ENCODE assay signal across 10 cellular contexts in the genomic region with DNA sequence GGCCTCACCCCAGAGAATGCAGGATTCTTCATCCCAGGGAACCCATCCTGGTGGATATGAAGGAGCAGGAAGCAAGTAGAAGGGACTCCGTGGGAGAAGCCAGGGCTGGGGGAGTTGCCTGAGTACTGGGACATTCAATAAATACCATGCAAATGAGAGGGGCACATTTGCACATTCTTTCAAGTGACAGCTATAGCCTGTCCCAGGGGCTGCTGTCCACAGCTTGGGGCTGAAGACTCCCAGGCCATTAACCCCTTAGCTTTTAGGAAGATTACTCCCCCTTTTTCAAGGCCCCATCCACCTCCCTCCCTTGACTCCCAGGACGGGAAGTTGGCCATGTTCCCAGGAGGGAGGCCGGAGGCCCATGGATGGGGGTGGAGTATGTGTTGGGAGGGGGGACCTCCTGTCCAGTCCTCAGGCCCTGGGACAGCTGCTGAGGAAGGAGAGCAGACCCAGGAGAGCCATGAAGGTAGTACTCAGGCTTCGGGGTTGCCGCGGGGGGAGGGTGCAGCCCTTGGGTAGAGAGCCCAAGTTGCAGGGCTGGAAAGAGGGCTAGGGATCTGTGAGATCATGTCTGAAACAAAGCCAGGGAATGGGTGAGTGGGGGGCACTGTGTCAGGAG. TPM values are rescaled to one million over a fixed set of nuclear protein-coding genes. Genes with fewer than 3 reads are reported as not detected.
A peak's percentile ranks its signal among the peaks of the same experiment; 100 is the strongest.
DNase-seq lines count a peak whose midpoint lies in the region; ATAC-seq and TF ChIP-seq lines count a peak whose summit lies in the region.
"Had no signal": no experiment of that assay in that cellular context is flagged by ENCODE, and none has a peak within 500 bp of the region (broad histone marks: within the 10 kb centered on the region; RNA-seq: fewer than 3 reads in every experiment).

No MANE protein-coding gene starts in this region.

- H3K27ac Mint-ChIP-seq in mesothelial cell of epicardium, result peak overlapping the region; percentile 97

- no peaks in the 10 kb centered on the region for H3K27me3 Mint-ChIP-seq in mesothelial cell of epicardium (ENCODE audit: low read depth)

- intact Hi-C loops in aorta (cut with DNase I), result no loop called here

- TF ChIP-seq CTCF in mesothelial cell of epicardium (IDR thresholded peaks at IDR 0.05; ENCODE audit: unreplicated experiment), result no peak

- 7 to 8% methylated on average over 6 of the region's 6 CpGs for WGBS in aorta, 2 donors

- H3K4me1 ChIP-seq in endocrine pancreas (ENCODE audit: control insufficient read depth, insufficient read depth, low read length) (no peaks in the 10 kb centered on the region), aorta (ENCODE audit: control insufficient read depth in 1 of 2, insufficient read depth in 2 of 2, low read length in 2 of 2) (no peaks in the 10 kb centered on the region)

- H3K27me3 ChIP-seq in endocrine pancreas (ENCODE audit: control insufficient read depth, insufficient read depth, low read length) (no peaks in the 10 kb centered on the region), aorta (ENCODE audit: control insufficient read depth in 1 of 2, insufficient read depth in 2 of 2, low read length in 1 of 2) (no peaks in the 10 kb centered on the region)

- H3K27ac ChIP-seq in aorta (ENCODE audit: low read depth in 1 of 2, low read length in 2 of 2), result peak overlapping the region; percentile 94 to 97

- peaks cover 82% of the 10 kb centered on the region for H3K4me1 Mint-ChIP-seq in mesothelial cell of epicardium

- peak overlapping the region; percentile 73 for H3K4me3 Mint-ChIP-seq in mesothelial cell of epicardium

- H3K9ac ChIP-seq in endocrine pancreas (ENCODE audit: control insufficient read depth, insufficient read depth, low read length), result peak overlapping the region; percentile 51

- in situ Hi-C loops in G401 (cut with HindIII; ENCODE audit: low sequenced_read_pairs), result no loop called here

- H3K9me3 ChIP-seq in endocrine pancreas (ENCODE audit: control insufficient read depth, low read length), result no peaks in the 10 kb centered on the region
- no peaks in the 10 kb centered on the region for H3K9me3 ChIP-seq in aorta (ENCODE audit: control insufficient read depth, low read length)

- no peak overlapping the region for H3K4me3 ChIP-seq in endocrine pancreas (ENCODE audit: control insufficient read depth, insufficient read depth, low read length)
- peak overlapping the region in 1 of 2 donors; percentile 58 for H3K4me3 ChIP-seq in aorta (ENCODE audit: low read length in 2 of 2)

- H3K36me3 Mint-ChIP-seq in mesothelial cell of epicardium, result peaks cover 5% of the 10 kb centered on the region

- ATAC-seq in aorta (ENCODE audit: low FRiP score) (no peak), GM18519 (IDR thresholded peaks at IDR 0.05; ENCODE audit: low FRiP score, unreplicated experiment) (no peak), HG03432 (IDR thresholded peaks at IDR 0.05; ENCODE audit: unreplicated experiment) (no peak)

- H3K36me3 ChIP-seq in endocrine pancreas (ENCODE audit: control insufficient read depth, insufficient read depth, low read length), result no peaks in the 10 kb centered on the region
- no peaks in the 10 kb centered on the region for H3K36me3 ChIP-seq in aorta (ENCODE audit: control insufficient read depth in 1 of 2, insufficient read depth in 2 of 2, low read length in 1 of 2)

- DNase-seq in stimulated activated CD4-positive, alpha-beta T cell treated with anti-CD3 and anti-CD28 coated beads, Interleukin-4, amount 100 ng/mL, for 24 hours, result peak; percentile 3
- DNase-seq in stimulated activated CD4-positive, alpha-beta T cell treated with anti-CD3 and anti-CD28 coated beads, Interleukin-4, amount 100 ng/mL, for 1 hour, result no peak
- DNase-seq in mesothelial cell of epicardium (ENCODE audit: low spot score in 2 of 2, unreplicated experiment in 2 of 2) (peak in 1 of 2 experiments; percentile 67), aorta (peak; percentile 74 to 83), G401 (ENCODE audit: low spot score) (no peak)

- H3K9me3 Mint-ChIP-seq in mesothelial cell of epicardium, result no peaks in the 10 kb centered on the region

RNA-seq across cellular contexts. Expression of a gene that starts 1.0 kb away (rescaled TPM):
- total RNA-seq in mesothelial cell of epicardium (78.8 to 91.7 TPM (median 86.4 TPM) in 3 replicates), aorta (100 to 1,000 TPM; 198 to 275 TPM)
- polyA plus RNA-seq in aorta, result 100 to 1,000 TPM; 130 to 412 TPM
- total RNA-seq in G401 (2014; rRNA removed; shearing (Covaris generic)), result 13.7 and 21.0 TPM in 2 replicates

RNA-seq across cellular contexts. Expression of a gene that starts 30.3 kb away (rescaled TPM):
- total RNA-seq in mesothelial cell of epicardium (20.2 to 20.9 TPM (median 20.6 TPM) in 3 replicates), aorta (100 to 1,000 TPM in 1 of 2 donors, 10 to 100 TPM in 1; 71.6 to 101 TPM)
- 10 to 100 TPM; 53.8 to 60.9 TPM for polyA plus RNA-seq in aorta
- 16.7 and 21.4 TPM in 2 replicates for total RNA-seq in G401 (2014; rRNA removed; shearing (Covaris generic))

RNA-seq across cellular contexts. Expression of a gene that starts 42.6 kb away (rescaled TPM):
- total RNA-seq in mesothelial cell of epicardium (544 to 576 TPM (median 554 TPM) in 3 replicates), aorta (100 to 1,000 TPM; 353 to 439 TPM)
- polyA plus RNA-seq in aorta, result 100 to 1,000 TPM; 147 to 259 TPM
- total RNA-seq in G401 (2014; rRNA removed; shearing (Covaris generic)), result 1,115 and 1,229 TPM in 2 replicates

RNA-seq across cellular contexts. Expression of a gene that starts 48.6 kb away (rescaled TPM):
- total RNA-seq in mesothelial cell of epicardium (70.3 to 77.2 TPM (median 75.6 TPM) in 3 replicates), aorta (100 to 1,000 TPM; 820 to 979 TPM)
- 100 to 1,000 TPM; 507 to 837 TPM for polyA plus RNA-seq in aorta
- 29.3 and 50.2 TPM in 2 replicates for total RNA-seq in G401 (2014; rRNA removed; shearing (Covaris generic))

RNA-seq across cellular contexts. Expression of a gene that starts 54.4 kb away (rescaled TPM):
- total RNA-seq in mesothelial cell of epicardium (0.13 to 0.40 TPM (median 0.20 TPM) in 3 replicates), aorta (1 to 10 TPM in 1 of 2 donors, under 1 TPM in 1; 0.63 to 1.2 TPM)
- polyA plus RNA-seq in aorta, result 1 to 10 TPM; 1.5 to 3.4 TPM
- not detected in 2 replicates for total RNA-seq in G401 (2014; rRNA removed; shearing (Covaris generic))
- total RNA-seq: pulmonary artery endothelial cell, SK-MEL-5 had no signal

Comparison
In these comparisons a context has a peak if more than half of its experiments do, and no peak if none do; other contexts are left out.
1. DNase-seq: peak in stimulated activated CD4-positive, alpha-beta T cell treated with anti-CD3 and anti-CD28 coated beads, Interleukin-4, amount 100 ng/mL, for 24 hours (single experiment) and aorta (2 of 2); none in stimulated activated CD4-positive, alpha-beta T cell treated with anti-CD3 and anti-CD28 coated beads, Interleukin-4, amount 100 ng/mL, for 1 hour (single experiment) and G401 (single experiment).